Comparison of ENCODE assay signal across 1 cellular context in genomic region chr16:3909791-3910583, GRCh38.
A peak's percentile ranks its signal among the peaks of the same experiment; 100 is the strongest.
TF ChIP-seq lines count a peak whose summit lies in the region.

No MANE protein-coding gene starts in this region.

TF ChIP-seq in K562, 482 proteins besides CTCF, POLR2A, EP300 and RAD21:
- TF ChIP-seq HNRNPH1 (optimal IDR thresholded peaks at IDR 0.05; ENCODE audit: low read depth, low read length): no peak
- peak; percentile 79 for TF ChIP-seq RFX1 (IDR thresholded peaks at IDR 0.05)
